Comparison of ENCODE assay signal across 8 cellular contexts in genomic region chr17:74749262-74750038, GRCh38. TPM values are rescaled to one million over a fixed set of nuclear protein-coding genes. Genes with fewer than 3 reads are reported as not detected.
DNase-seq lines count a peak whose midpoint lies in the region; ATAC-seq and TF ChIP-seq lines count a peak whose summit lies in the region.

No MANE protein-coding gene starts in this region.

- intact Hi-C loops in CD4-positive, alpha-beta memory T cell (cut with micrococcal nuclease) = no loop called here
- intact Hi-C loops in PC-3 (cut with micrococcal nuclease) = loop anchor here (2.0 kb wide), 1 partner anchor 27 kb away; the partner anchor contains the start of gene NAT9

- POLR2A ChIA-PET in CD4-positive, alpha-beta memory T cell (lab: Charles Lee; ENCODE audit: partially characterized antibody) = interaction anchor here (1.0 to 20.4 kb wide), 11 partner anchors 8 to 124 kb away, joined by 3 to 489 read pairs (median 6); partner anchors contain the start of genes FDXR, NAT9 and RAB37
- POLR2A ChIA-PET in PC-3 (lab: Charles Lee; ENCODE audit: unreplicated experiment) = interaction anchor here (0.6 kb wide), 1 partner anchor 351 kb away, joined by 3 read pairs; no protein-coding TSS in a partner anchor

- H3K18ac ChIP-seq in H9 (ENCODE audit: insufficient read length, low read depth, low read length) = no peak overlapping the region

- CTCF ChIA-PET in CD4-positive, alpha-beta memory T cell (lab: Charles Lee; ENCODE audit: partially characterized antibody) = interaction anchor here (0.6 to 8.8 kb wide), 15 partner anchors 8 to 170 kb away, joined by 3 to 115 read pairs (median 8); partner anchors contain the start of genes FDXR, NAT9 and RAB37
- CTCF ChIA-PET in PC-3 (lab: Charles Lee) = interaction anchor here (0.6 to 1.9 kb wide), 5 partner anchors 10 to 508 kb away, joined by 5 to 8 read pairs (median 5); no protein-coding TSS in a partner anchor

- peak overlapping the region; percentile 83 for H3K14ac ChIP-seq in H9 (ENCODE audit: insufficient read depth, low read length)

- H3K9me3 ChIP-seq in CD4-positive, alpha-beta memory T cell (ENCODE audit: control insufficient read depth in 1 of 2, low read length in 2 of 2) = no peaks in the 10 kb centered on the region
- H3K9me3 ChIP-seq in H9 (ENCODE audit: control insufficient read depth, low read depth, low read length) (no peaks in the 10 kb centered on the region), PC-3 (ENCODE audit: low read length) (no peaks in the 10 kb centered on the region)

- H4K20me1 ChIP-seq in H9 (ENCODE audit: control insufficient read depth, insufficient read depth, insufficient read length) = no peaks in the 10 kb centered on the region
- peaks cover 12% of the 10 kb centered on the region; the same call in 1 of the 2 replicates for H4K20me1 ChIP-seq in PC-3 (ENCODE audit: low read length)

- H3K4me1 Mint-ChIP-seq in CD4-positive, alpha-beta memory T cell = peaks cover 38 to 81% (median 56%) of the 10 kb centered on the region in 4 donors
- peaks cover 59 to 65% of the 10 kb centered on the region in 2 experiments for H3K4me1 Mint-ChIP-seq in H9
- H3K4me1 Mint-ChIP-seq in stimulated activated naive B cell treated with anti-CD40 and anti-IgM and Interleukin-4, amounts not matched to agents 10 μg/mL and 1 μg/mL and 100 μg/mL, for 72 hours = peaks cover 41 to 67% of the 10 kb centered on the region in 2 donors

- no CpG with 5 or more reads among the region's 47 CpGs for WGBS in H9 (ENCODE audit: extremely low coverage, insufficient read length, low lambda C conversion rate)

- no peak overlapping the region for H2BK15ac ChIP-seq in H9 (ENCODE audit: low read depth, low read length)

- no peak overlapping the region for H3K56ac ChIP-seq in H9 (ENCODE audit: insufficient read length, low read depth, low read length)

- H3K79me1 ChIP-seq in H9 (ENCODE audit: insufficient read depth, low read depth, low read length, poor library complexity, severe bottlenecking) = peaks cover 3% of the 10 kb centered on the region

- no peak overlapping the region for H2BK120ac ChIP-seq in H9 (ENCODE audit: low read depth, low read length, poor library complexity, severe bottlenecking)

- peak overlapping the region; percentile 64 to 92 for H3K4me3 ChIP-seq in CD4-positive, alpha-beta memory T cell (ENCODE audit: low read length in 2 of 2)
- H3K4me3 ChIP-seq in PC-3 (ENCODE audit: low read length) (peak overlapping the region; percentile 78), astrocyte of the cerebellum (ENCODE audit: low read depth, low read length) (peak overlapping the region; percentile 84)

- no peaks in the 10 kb centered on the region for H3K9me2 ChIP-seq in PC-3 (replicated peaks; ENCODE audit: low read length)

- no peak overlapping the region for H4K5ac ChIP-seq in H9 (ENCODE audit: insufficient read length, low read depth, low read length)

- no peak overlapping the region for H3K23ac ChIP-seq in H9 (ENCODE audit: insufficient read length, low read depth, low read length)

- H3K27me3 ChIP-seq in CD4-positive, alpha-beta memory T cell (ENCODE audit: insufficient read depth, low read length) = no peaks in the 10 kb centered on the region
- H3K27me3 ChIP-seq in H9 (ENCODE audit: insufficient read depth, low read length) = no peaks in the 10 kb centered on the region
- no peaks in the 10 kb centered on the region for H3K27me3 ChIP-seq in PC-3 (ENCODE audit: low read length)

- H3K9ac ChIP-seq in H9 (ENCODE audit: extremely low read depth, insufficient read length, low read length) = peak overlapping the region; percentile 77
- H3K9ac ChIP-seq in PC-3 (ENCODE audit: low read length) = peak overlapping the region; percentile 65

- peak overlapping the region; percentile 88 to 98 (median 94) for H3K27ac Mint-ChIP-seq in CD4-positive, alpha-beta memory T cell
- peak overlapping the region in 2 of 3 experiments; percentile 79 to 85; a peak in 2 of 7 replicates for H3K27ac Mint-ChIP-seq in H9
- H3K27ac Mint-ChIP-seq in stimulated activated naive B cell treated with anti-CD40 and anti-IgM and Interleukin-4, amounts not matched to agents 10 μg/mL and 1 μg/mL and 100 μg/mL, for 72 hours = peak overlapping the region; percentile 85

- H3K79me2 ChIP-seq in H9 (ENCODE audit: insufficient read depth, low read length) (peaks cover 9% of the 10 kb centered on the region; the same call in 1 of the 2 replicates), PC-3 (ENCODE audit: low read length) (peaks cover 50% of the 10 kb centered on the region)

- H2BK5ac ChIP-seq in H9 (ENCODE audit: insufficient read length, low read length) = no peak overlapping the region

- no peak overlapping the region for H3T11ph ChIP-seq in H9 (ENCODE audit: low read length)

- no peaks in the 10 kb centered on the region for H3K36me3 ChIP-seq in CD4-positive, alpha-beta memory T cell (ENCODE audit: insufficient read depth, low read length)
- no peaks in the 10 kb centered on the region for H3K36me3 ChIP-seq in PC-3 (ENCODE audit: low read depth, low read length)

- H2BK20ac ChIP-seq in H9 (ENCODE audit: low read depth, low read length, poor library complexity, severe bottlenecking) = no peak overlapping the region

- peaks cover 73% of the 10 kb centered on the region for H3K4me1 ChIP-seq in CD4-positive, alpha-beta memory T cell (ENCODE audit: insufficient read depth, low read length)
- peaks cover 11% of the 10 kb centered on the region for H3K4me1 ChIP-seq in H9 (ENCODE audit: insufficient read depth, low read length)
- peaks cover 27% of the 10 kb centered on the region for H3K4me1 ChIP-seq in PC-3 (ENCODE audit: insufficient read depth, low read length)

- no peak overlapping the region for H4K91ac ChIP-seq in H9 (ENCODE audit: insufficient read length, low read depth, low read length)

- no peaks in the 10 kb centered on the region for H3K9me3 Mint-ChIP-seq in CD4-positive, alpha-beta memory T cell
- no peaks in the 10 kb centered on the region for H3K9me3 Mint-ChIP-seq in H9
- no peaks in the 10 kb centered on the region for H3K9me3 Mint-ChIP-seq in stimulated activated naive B cell treated with anti-CD40 and anti-IgM and Interleukin-4, amounts not matched to agents 10 μg/mL and 1 μg/mL and 100 μg/mL, for 72 hours

- DNase-seq in CD4-positive, alpha-beta memory T cell = peak in 2 of 5 donors; percentile 40 to 69
- no peak for DNase-seq in H9
- DNase-seq in PC-3 = peak; percentile 44
- DNase-seq in astrocyte of the cerebellum (ENCODE audit: low read depth) = no peak
- peak; percentile 83 for DNase-seq in kidney tubule cell (ENCODE audit: low spot score)
- DNase-seq in stimulated activated naive B cell treated with anti-CD40 and anti-IgM and Interleukin-4, amounts not matched to agents 10 μg/mL and 1 μg/mL and 100 μg/mL, for 72 hours = no peak
- no peak for DNase-seq in NCI-H2081 treated with DMSO at 0.1 percent for 48 hours (lab: John Stamatoyannopoulos, UW)

- no peak overlapping the region for H3K4ac ChIP-seq in H9 (ENCODE audit: low read depth, low read length)

- H3K4me3 Mint-ChIP-seq in CD4-positive, alpha-beta memory T cell = peak overlapping the region; percentile 90 to 99 (median 98)
- H3K4me3 Mint-ChIP-seq in H9 = peak overlapping the region; percentile 89 to 93
- peak overlapping the region; percentile 84 to 88 for H3K4me3 Mint-ChIP-seq in stimulated activated naive B cell treated with anti-CD40 and anti-IgM and Interleukin-4, amounts not matched to agents 10 μg/mL and 1 μg/mL and 100 μg/mL, for 72 hours

- H2AFZ ChIP-seq in H9 (ENCODE audit: low read length) = no peak overlapping the region
- H2AFZ ChIP-seq in PC-3 (ENCODE audit: low read length) = peak overlapping the region; percentile 77

- peak overlapping the region; percentile 69 for H3K4me2 ChIP-seq in H9 (ENCODE audit: insufficient read depth, insufficient read length, low read length)
- peak overlapping the region; percentile 92 for H3K4me2 ChIP-seq in PC-3 (ENCODE audit: low read length)

- H3K27me3 Mint-ChIP-seq in CD4-positive, alpha-beta memory T cell = no peaks in the 10 kb centered on the region
- H3K27me3 Mint-ChIP-seq in H9 (ENCODE audit: low read depth) = peaks cover 5% of the 10 kb centered on the region
- H3K27me3 Mint-ChIP-seq in stimulated activated naive B cell treated with anti-CD40 and anti-IgM and Interleukin-4, amounts not matched to agents 10 μg/mL and 1 μg/mL and 100 μg/mL, for 72 hours = no peaks in the 10 kb centered on the region

- no TSS peak for BruUV-seq in PC-3 (replicated peaks; lab: Mats Ljungman, UMichigan)

- no peak overlapping the region for H2AK5ac ChIP-seq in H9 (ENCODE audit: insufficient read length, low read length)

- no peak overlapping the region for H4K8ac ChIP-seq in H9 (replicated peaks; ENCODE audit: insufficient read length, low read depth, low read length)

- TF ChIP-seq CTCF in H9 (conservative IDR thresholded peaks at IDR 0.05) (no peak), PC-3 (conservative IDR thresholded peaks at IDR 0.05; ENCODE audit: low read depth, low read length) (no peak), astrocyte of the cerebellum (IDR thresholded peaks at IDR 0.05; ENCODE audit: low read depth, low read length, missing control alignments) (no peak)

- H3K23me2 ChIP-seq in H9 (ENCODE audit: insufficient read length, low read depth, low read length, poor library complexity, severe bottlenecking) = peaks cover 9% of the 10 kb centered on the region

- no peak overlapping the region for H2BK12ac ChIP-seq in H9 (ENCODE audit: insufficient read length, low read depth, low read length)

- in situ Hi-C loops in astrocyte of the cerebellum (cut with HindIII; ENCODE audit: low sequenced_read_pairs) = no loop called here

- peaks cover 24 to 42% of the 10 kb centered on the region in 2 donors for H3K36me3 Mint-ChIP-seq in CD4-positive, alpha-beta memory T cell
- H3K36me3 Mint-ChIP-seq in H9 (ENCODE audit: insufficient read depth in 1 of 3, low read depth in 3 of 3) = peaks cover 12 to 24% (median 17%) of the 10 kb centered on the region in 3 experiments
- peaks cover 7 to 14% of the 10 kb centered on the region in 2 donors for H3K36me3 Mint-ChIP-seq in stimulated activated naive B cell treated with anti-CD40 and anti-IgM and Interleukin-4, amounts not matched to agents 10 μg/mL and 1 μg/mL and 100 μg/mL, for 72 hours

- peak overlapping the region; percentile 80 for H3K27ac ChIP-seq in CD4-positive, alpha-beta memory T cell (ENCODE audit: low read depth, low read length)
- H3K27ac ChIP-seq in H9 (ENCODE audit: insufficient read length, low read depth, low read length) = no peak overlapping the region
- no peak overlapping the region for H3K27ac ChIP-seq in PC-3 (ENCODE audit: low read length)

- no peaks in the 10 kb centered on the region for H3F3A ChIP-seq in PC-3 (ENCODE audit: low read length, unreplicated experiment)

- ATAC-seq in PC-3 (peak; percentile 11), GM18858 (IDR thresholded peaks at IDR 0.05; ENCODE audit: unreplicated experiment) (no peak)
- peak; percentile 11 to 13 for ATAC-seq in stimulated activated naive B cell treated with anti-CD40 and anti-IgM and Interleukin-4, amounts not matched to agents 10 μg/mL and 1 μg/mL and 100 μg/mL, for 72 hours (replicated peaks)

RNA-seq across cellular contexts. Expression of gene NHERF1, which starts 1.0 kb away (rescaled TPM):
- 100 to 1,000 TPM; 202 to 209 TPM for total RNA-seq in CD4-positive, alpha-beta memory T cell
- 100 to 1,000 TPM; 324 to 448 TPM for polyA plus RNA-seq in CD4-positive, alpha-beta memory T cell
- total RNA-seq in H9 (2021) (74.4 and 78.7 TPM in 2 replicates), PC-3 (2014; rRNA removed) (75.0 and 116 TPM in 2 replicates)

RNA-seq across cellular contexts. Expression of gene RAB37, which starts 12.4 kb away (rescaled TPM):
- 10 to 100 TPM; 23.2 to 25.9 TPM for total RNA-seq in CD4-positive, alpha-beta memory T cell
- polyA plus RNA-seq in CD4-positive, alpha-beta memory T cell = 10 to 100 TPM; 47.8 to 52.3 TPM
- total RNA-seq in H9 (2021) (2.5 and 3.6 TPM in 2 replicates), PC-3 (2014; rRNA removed) (0.17 and 0.66 TPM in 2 replicates)

RNA-seq across cellular contexts. Expression of gene NAT9, which starts 26.7 kb away (rescaled TPM):
- 10 to 100 TPM; 60.0 to 70.3 TPM for total RNA-seq in CD4-positive, alpha-beta memory T cell
- polyA plus RNA-seq in CD4-positive, alpha-beta memory T cell = 10 to 100 TPM; 11.9 to 19.1 TPM
- total RNA-seq in H9 (2021) = 53.5 and 63.5 TPM in 2 replicates
- 47.2 and 55.4 TPM in 2 replicates for total RNA-seq in PC-3 (2014; rRNA removed)

RNA-seq across cellular contexts. Expression of gene CD300LF, which starts 36.7 kb away (rescaled TPM):
- total RNA-seq in CD4-positive, alpha-beta memory T cell = under 1 TPM in 1 of 2 experiments, not detected in 1; 0.23 TPM
- polyA plus RNA-seq in CD4-positive, alpha-beta memory T cell = not detected
- total RNA-seq in H9 (2021) (not detected in 2 replicates), PC-3 (2014; rRNA removed) (not detected in 2 replicates)

Comparison
In these comparisons a context has a peak if more than half of its experiments do, and no peak if none do; other contexts are left out.
1. DNase-seq: peak in PC-3 (single experiment) and kidney tubule cell (single experiment); none in H9 (single experiment), astrocyte of the cerebellum (single experiment), stimulated activated naive B cell treated with anti-CD40 and anti-IgM and Interleukin-4, amounts not matched to agents 10 μg/mL and 1 μg/mL and 100 μg/mL, for 72 hours (single experiment) and NCI-H2081 treated with DMSO at 0.1 percent for 48 hours (single experiment).
2. Peak in every context shown above with its lines, with median percentiles within 50 percentile points of each other: H3K4me3 ChIP-seq, H3K27ac Mint-ChIP-seq and H3K4me3 Mint-ChIP-seq.